15 cellular contexts compared by ENCODE assay signal in genomic region chr12:97142737-97143450, GRCh38.
DNase-seq lines count a peak whose midpoint lies in the region; ATAC-seq and TF ChIP-seq lines count a peak whose summit lies in the region.
"Had no signal": no experiment of that assay in that cellular context is flagged by ENCODE, and none has a peak within 500 bp of the region (broad histone marks: within the 10 kb centered on the region; RNA-seq: fewer than 3 reads in every experiment).

No MANE protein-coding gene starts in this region.

- no peaks in the 10 kb centered on the region for H3K9me3 ChIP-seq in cardiac muscle cell (ENCODE audit: low read depth)
- no peaks in the 10 kb centered on the region; the same call in 1 of the 2 replicates for H3K9me3 ChIP-seq in Caco-2

- H3K4me1 Mint-ChIP-seq in WTC11: peaks cover 14% of the 10 kb centered on the region
- no peaks in the 10 kb centered on the region for H3K4me1 Mint-ChIP-seq in Caco-2 (ENCODE audit: low read depth, unreplicated experiment)

- POLR2A ChIA-PET in WTC11 (lab: Charles Lee) (interaction anchor here (1.2 kb wide), 1 partner anchor 11 kb away, joined by 4 read pairs; no protein-coding TSS in a partner anchor), Caco-2 (lab: Charles Lee) (no interaction called here)

- no peak for ATAC-seq in WTC11
- no peak for ATAC-seq in activated CD4-positive, CD25-positive, alpha-beta regulatory T cell treated with anti-CD3 and anti-CD28 coated beads, Interleukin-2, amount 50 U/mL, for 24 hours

- H3K36me3 Mint-ChIP-seq in WTC11: peaks cover 5% of the 10 kb centered on the region
- H3K36me3 Mint-ChIP-seq in Caco-2 (ENCODE audit: insufficient read depth, unreplicated experiment): no peaks in the 10 kb centered on the region
- H3K36me3 Mint-ChIP-seq: mesothelial cell of epicardium had no signal

- no peaks in the 10 kb centered on the region for H3K27me3 Mint-ChIP-seq in WTC11 (ENCODE audit: low read depth)
- peaks cover 20% of the 10 kb centered on the region for H3K27me3 Mint-ChIP-seq in Caco-2 (ENCODE audit: insufficient read depth, unreplicated experiment)

- H3K4me3 ChIP-seq in cardiac muscle cell (no peak overlapping the region), Caco-2 (ENCODE audit: low read depth, low read length) (no peak overlapping the region)

- H3K4me1 ChIP-seq in cardiac muscle cell (ENCODE audit: low read depth) (peaks cover 19% of the 10 kb centered on the region), Caco-2 (no peaks in the 10 kb centered on the region)

- H3K27ac ChIP-seq in cardiac muscle cell: peak overlapping the region; percentile 59

- H3K4me3 Mint-ChIP-seq in WTC11: no peak overlapping the region
- no peak overlapping the region for H3K4me3 Mint-ChIP-seq in Caco-2 (ENCODE audit: unreplicated experiment)
- H3K4me3 Mint-ChIP-seq: mesothelial cell of epicardium; T-helper 1 cell treated with Interleukin-12 subunit alpha and Interleukin-12 subunit beta and Interleukin-4 antibody, amounts not matched to agents 30 μg/mL and 1 μg/mL, for 36 hours had no signal

- intact Hi-C loops in cardiac septum (cut with DNase I) (no loop called here), Caco-2 (cut with micrococcal nuclease; ENCODE audit: unreplicated experiment) (loop anchor here (10.0 kb wide), 1 partner anchor 1012 kb away; no protein-coding TSS in a partner anchor)

- H3K27me3 ChIP-seq in cardiac muscle cell: no peaks in the 10 kb centered on the region
- H3K27me3 ChIP-seq in Caco-2 (replicated peaks; ENCODE audit: control insufficient read depth, insufficient read depth, low read length): no peaks in the 10 kb centered on the region

- CTCF ChIA-PET in WTC11 (lab: Charles Lee): interaction anchor here (0.5 to 0.9 kb wide), 4 partner anchors 8 to 1570 kb away, joined by 3 to 5 read pairs (median 4); no protein-coding TSS in a partner anchor
- CTCF ChIA-PET in Caco-2 (lab: Charles Lee): no interaction called here

- BruUV-seq in Caco-2 (replicated peaks; lab: Mats Ljungman, UMichigan): no TSS peak

- H3K36me3 ChIP-seq in cardiac muscle cell: no peaks in the 10 kb centered on the region
- no peaks in the 10 kb centered on the region for H3K36me3 ChIP-seq in Caco-2 (ENCODE audit: control insufficient read depth, insufficient read depth, low read length)

- no peak overlapping the region for H3K27ac Mint-ChIP-seq in WTC11
- H3K27ac Mint-ChIP-seq in Caco-2 (ENCODE audit: unreplicated experiment): no peak overlapping the region
- H3K27ac Mint-ChIP-seq: mesothelial cell of epicardium; T-helper 1 cell treated with Interleukin-12 subunit alpha and Interleukin-12 subunit beta and Interleukin-4 antibody, amounts not matched to agents 30 μg/mL and 1 μg/mL, for 36 hours had no signal

- TF ChIP-seq CTCF in cardiac muscle cell (IDR thresholded peaks at IDR 0.05; ENCODE audit: low read depth, low read length) (no peak), WTC11 (IDR thresholded peaks at IDR 0.05) (no peak), Caco-2 (IDR thresholded peaks at IDR 0.05; ENCODE audit: insufficient read depth in 1 of 2, low read depth in 1 of 2, low read length in 1 of 2, severe bottlenecking in 1 of 2, unreplicated experiment in 1 of 2) (no peak)

- peaks cover 4% of the 10 kb centered on the region for H3K9me3 Mint-ChIP-seq in WTC11
- H3K9me3 Mint-ChIP-seq in Caco-2 (ENCODE audit: unreplicated experiment): no peaks in the 10 kb centered on the region
- H3K9me3 Mint-ChIP-seq: T-helper 1 cell treated with Interleukin-12 subunit alpha and Interleukin-12 subunit beta and Interleukin-4 antibody, amounts not matched to agents 30 μg/mL and 1 μg/mL, for 36 hours had no signal

- DNase-seq in cardiac muscle cell (ENCODE audit: low read depth in 1 of 2, low spot score in 1 of 2) (peak in 1 of 2 donors; percentile 53), cardiac septum (ENCODE audit: low spot score) (no peak), WTC11 (ENCODE audit: low spot score) (no peak), kidney glomerular epithelial cell (lab: John Stamatoyannopoulos, UW) (peak; percentile 5), renal cortical epithelial cell (ENCODE audit: low read depth) (peak; percentile 32), Caco-2 (no peak), NCI-H1105 treated with DMSO at 0.1 percent for 48 hours (lab: John Stamatoyannopoulos, UW) (no peak)
- DNase-seq: activated CD4-positive, alpha-beta T cell treated with anti-CD3 and anti-CD28 coated beads, Interleukin-2, amount 50 U/mL, for 48 hours; activated naive CD4-positive, alpha-beta T cell; DMS 273 treated with DMSO at 0.1 percent for 48 hours; H7; NCI-H510A had no signal

TF ChIP-seq in WTC11, 78 proteins besides CTCF, POLR2A, EP300 and RAD21:
- TF ChIP-seq MLX (CRISPR knock-in tag; IDR thresholded peaks at IDR 0.05) (no peak), CDX4 (CRISPR knock-in tag; IDR thresholded peaks at IDR 0.05; ENCODE audit: borderline replicate concordance) (0 out of 2 replicates have a peak, but pooled peaks have one; percentile 48), MXD4 (CRISPR knock-in tag; IDR thresholded peaks at IDR 0.05; ENCODE audit: borderline replicate concordance) (no peak), ZNF317 (CRISPR knock-in tag; IDR thresholded peaks at IDR 0.05; ENCODE audit: borderline replicate concordance, low read depth) (no peak), FOXP1 (CRISPR knock-in tag; IDR thresholded peaks at IDR 0.05; ENCODE audit: borderline replicate concordance) (no peak), HMGXB4 (CRISPR knock-in tag; IDR thresholded peaks at IDR 0.05) (no peak), ATF6 (CRISPR knock-in tag; IDR thresholded peaks at IDR 0.05) (no peak), ZBTB21 (CRISPR knock-in tag; IDR thresholded peaks at IDR 0.05; ENCODE audit: borderline replicate concordance) (no peak), ZNF121 (CRISPR knock-in tag; IDR thresholded peaks at IDR 0.05) (peak; percentile 12; the same call in 1 of the 2 replicates)

Comparison
In these comparisons a context has a peak if more than half of its experiments do, and no peak if none do; other contexts are left out.
1. DNase-seq: peak in kidney glomerular epithelial cell (single experiment) and renal cortical epithelial cell (single experiment); none in cardiac septum (single experiment), WTC11 (single experiment), Caco-2 (0 of 2) and NCI-H1105 treated with DMSO at 0.1 percent for 48 hours (single experiment).